10 cellular contexts compared by ENCODE assay signal in genomic region chr3:116148881-116149530, GRCh38.
DNase-seq lines count a peak whose midpoint lies in the region; ATAC-seq and TF ChIP-seq lines count a peak whose summit lies in the region.
"Had no signal": no experiment of that assay in that cellular context is flagged by ENCODE, and none has a peak within 500 bp of the region (broad histone marks: within the 10 kb centered on the region; RNA-seq: fewer than 3 reads in every experiment).

No MANE protein-coding gene starts in this region.

- no peak overlapping the region for H3K4me3 ChIP-seq in A673 (ENCODE audit: low read depth, low read length, poor library complexity, severe bottlenecking)
- H3K4me3 ChIP-seq in Panc1 (ENCODE audit: low read depth in 2 of 2, low read length in 2 of 2), result peak overlapping the region in 1 of 2 experiments; percentile 32; a peak in 2 of 4 replicates

- peak; percentile 67 for DNase-seq in A673 (ENCODE audit: low spot score)
- DNase-seq in HCEC 1CT, result peak; percentile 41
- peak; percentile 61 for DNase-seq in Panc1 (ENCODE audit: low read depth, low spot score)
- peak; percentile 45 for DNase-seq in glomerular visceral epithelial cell (ENCODE audit: extremely low spot score)
- DNase-seq in HuH-7 (ENCODE audit: low spot score), result no peak
- DNase-seq in mucosa of gallbladder (ENCODE audit: low spot score), result no peak
- no peak for DNase-seq in stimulated activated CD4-positive, alpha-beta T cell treated with anti-CD3 and anti-CD28 coated beads, Interleukin-4, amount 100 ng/mL, for 1 hour
- DNase-seq: anterior cingulate cortex had no signal

- CTCF ChIA-PET in A673 (lab: Charles Lee) (no interaction called here), Panc1 (lab: Charles Lee) (interaction anchor here (0.6 kb wide), 1 partner anchor 187 kb away, joined by 3 read pairs; no protein-coding TSS in a partner anchor)

- POLR2A ChIA-PET in A673 (lab: Charles Lee; ENCODE audit: low non-redundant PET) (no interaction called here), Panc1 (lab: Charles Lee) (no interaction called here)

- H3K4me1 ChIP-seq in A673 (ENCODE audit: insufficient read depth, low read length, poor library complexity, severe bottlenecking) (peaks cover 35% of the 10 kb centered on the region), Panc1 (ENCODE audit: control insufficient read depth, insufficient read depth, low read length) (no peaks in the 10 kb centered on the region; the same call in 1 of the 2 replicates)

- ATAC-seq in Panc1 (peak; percentile 91), HG03460 (IDR thresholded peaks at IDR 0.05; ENCODE audit: unreplicated experiment) (no peak)

- in situ Hi-C loops in Panc1 (cut with HindIII; ENCODE audit: low pct_unique_long_range_greater_than_20kb, low sequenced_read_pairs), result no loop called here

- no peak for TF ChIP-seq CTCF in A673 (conservative IDR thresholded peaks at IDR 0.05; ENCODE audit: low read depth, low read length)
- no peak for TF ChIP-seq CTCF in Panc1 (IDR thresholded peaks at IDR 0.05)

- H3K36me3 ChIP-seq in A673 (ENCODE audit: insufficient read depth, low read length, poor library complexity, severe bottlenecking), result no peaks in the 10 kb centered on the region
- no peaks in the 10 kb centered on the region for H3K36me3 ChIP-seq in Panc1 (ENCODE audit: control insufficient read depth, insufficient read depth, low read length)
- H3K36me3 ChIP-seq: neutrophil had no signal

- intact Hi-C loops in A673 (cut with micrococcal nuclease; ENCODE audit: unreplicated experiment), result loop anchor here (10.0 kb wide), 1 partner anchor 284 kb away; no protein-coding TSS in a partner anchor
- intact Hi-C loops in Panc1 (cut with micrococcal nuclease; ENCODE audit: unreplicated experiment), result no loop called here

- no TSS peak for BruUV-seq in A673 (replicated peaks; lab: Mats Ljungman, UMichigan)
- no TSS peak for BruUV-seq in Panc1 (replicated peaks; lab: Mats Ljungman, UMichigan)

- peak overlapping the region; percentile 32 for H3K27ac ChIP-seq in A673 (ENCODE audit: low read depth, low read length, poor library complexity, severe bottlenecking)
- peak overlapping the region; percentile 2; the same call in 1 of the 2 replicates for H3K27ac ChIP-seq in Panc1 (ENCODE audit: low read length)
- H3K27ac ChIP-seq: neutrophil had no signal

- H3K27me3 ChIP-seq in A673 (replicated peaks; ENCODE audit: insufficient read depth, low read depth, low read length, poor library complexity), result no peaks in the 10 kb centered on the region
- no peaks in the 10 kb centered on the region for H3K27me3 ChIP-seq in Panc1 (ENCODE audit: control insufficient read depth, insufficient read depth, low read length)
- H3K27me3 ChIP-seq: neutrophil had no signal

- H3K9me3 ChIP-seq in A673 (ENCODE audit: low read depth, low read length, poor library complexity, severe bottlenecking), result peaks cover 18% of the 10 kb centered on the region
- peaks cover 21% of the 10 kb centered on the region for H3K9me3 ChIP-seq in Panc1 (ENCODE audit: control insufficient read depth, insufficient read depth, low read depth, low read length)
- H3K9me3 ChIP-seq: neutrophil had no signal

Comparison
In these comparisons a context has a peak if more than half of its experiments do, and no peak if none do; other contexts are left out.
1. DNase-seq: peak in A673 (single experiment), HCEC 1CT (single experiment), Panc1 (single experiment) and glomerular visceral epithelial cell (single experiment); none in HuH-7 (single experiment), mucosa of gallbladder (single experiment) and stimulated activated CD4-positive, alpha-beta T cell treated with anti-CD3 and anti-CD28 coated beads, Interleukin-4, amount 100 ng/mL, for 1 hour (single experiment).